In the genomic region with DNA sequence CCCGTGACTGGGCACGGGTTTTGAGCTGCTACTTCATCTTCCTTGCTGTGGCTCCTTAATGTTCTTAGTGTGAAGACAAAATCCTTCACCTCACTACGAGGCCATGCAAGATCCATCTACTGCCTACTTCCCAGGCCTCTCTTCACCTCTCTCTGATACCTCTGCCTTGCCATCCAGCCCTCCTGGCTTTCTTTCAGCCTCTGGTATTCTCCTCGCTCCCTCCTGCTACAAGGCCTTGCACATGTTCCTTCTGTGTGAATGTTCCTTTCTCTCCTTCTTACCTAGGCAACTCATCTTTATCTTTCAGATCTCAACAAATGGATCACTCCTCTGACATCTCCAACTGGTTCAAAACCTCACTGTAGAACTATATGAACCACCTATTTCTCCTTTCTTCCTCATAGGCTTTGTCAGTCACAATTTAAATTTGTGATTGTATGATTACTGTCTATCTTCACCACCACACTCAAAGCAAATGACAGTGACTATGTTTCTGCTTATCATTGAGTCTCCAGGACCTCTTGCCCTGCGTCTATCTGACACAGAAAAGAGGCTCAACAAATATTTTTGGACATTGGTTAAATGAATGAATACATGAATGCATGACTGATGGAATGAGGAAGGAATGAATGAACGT, we compare ENCODE assay signal across 16 cellular contexts. TPM values are rescaled to one million over a fixed set of nuclear protein-coding genes. Genes with fewer than 3 reads are reported as not detected.
"Had no signal": no experiment of that assay in that cellular context is flagged by ENCODE, and none has a peak within 500 bp of the region (broad histone marks: within the 10 kb centered on the region; RNA-seq: fewer than 3 reads in every experiment).

No MANE protein-coding gene starts in this region.

- H3K4me3 ChIP-seq: dorsolateral prefrontal cortex, esophagus muscularis mucosa, hepatocyte, lower lobe of right lung, mucosa of descending colon, upper lobe of left lung had no signal

- H2AFZ ChIP-seq: hepatocyte had no signal

- H3K27ac ChIP-seq: esophagus muscularis mucosa, hepatocyte, lower lobe of right lung, upper lobe of left lung, WERI-Rb-1 had no signal

- H3K4me2 ChIP-seq: hepatocyte had no signal

- H3K4me1 ChIP-seq: esophagus muscularis mucosa, lower lobe of right lung, upper lobe of left lung had no signal

- DNase-seq: activated CD4-positive, alpha-beta T cell treated with anti-CD3 and anti-CD28 coated beads for 1 hour; activated CD4-positive, alpha-beta T cell treated with anti-CD3 and anti-CD28 coated beads, Interleukin-2, amount 50 U/mL, for 1 hour; activated naive CD4-positive, alpha-beta T cell; activated T-cell treated with anti-CD3 and anti-CD28 coated beads, Interleukin-2, amount 50 U/mL, for 1 hour; glutamatergic neuron; lower lobe of right lung; stimulated activated naive CD4-positive, alpha-beta T cell treated with Interleukin-2 at 50 U/mL for 16 hours; WERI-Rb-1 had no signal

- H3K27me3 ChIP-seq: esophagus muscularis mucosa, hepatocyte, upper lobe of left lung had no signal

- H3K9me3 ChIP-seq: esophagus muscularis mucosa, lower lobe of right lung, mucosa of descending colon, thoracic aorta, upper lobe of left lung had no signal

- H3K36me3 ChIP-seq: esophagus muscularis mucosa, lower lobe of right lung, thoracic aorta, upper lobe of left lung, WERI-Rb-1 had no signal

- H3K79me2 ChIP-seq: hepatocyte had no signal

RNA-seq across cellular contexts. Expression of a gene that starts 19.8 kb away (rescaled TPM):
- total RNA-seq: activated CD8-positive, alpha-beta T cell treated with anti-CD3 and anti-CD28 coated beads, Interleukin-2, amount 10 ng/mL, durations not matched to agents 7 days and 5 days; renal cortical epithelial cell had no signal
